In the genomic region with DNA sequence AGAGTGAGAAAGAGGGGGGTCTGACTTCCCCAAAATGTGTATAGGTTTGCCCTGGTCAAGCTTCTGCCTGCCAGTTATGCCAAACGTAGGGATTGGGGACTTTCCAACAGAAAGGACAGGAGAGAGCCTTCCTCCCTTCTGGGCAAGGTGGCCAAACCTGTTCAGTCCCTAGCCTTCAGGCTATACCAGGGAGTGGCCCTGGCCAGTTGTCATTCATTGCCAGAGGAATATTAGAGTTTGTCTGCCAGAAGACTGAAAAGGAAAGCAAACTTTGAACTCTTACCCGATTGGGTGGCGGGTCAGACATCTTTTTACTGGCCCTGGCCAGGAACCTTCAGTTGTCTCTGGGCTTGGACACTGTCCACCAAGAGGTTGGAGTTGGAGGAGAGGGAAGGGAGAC, we compare ENCODE assay signal across 1 cellular context.
TF ChIP-seq lines count a peak whose summit lies in the region.

No MANE protein-coding gene starts in this region.

TF ChIP-seq in K562, 482 proteins besides CTCF, POLR2A, EP300 and RAD21:
- TF ChIP-seq, protein P1, sequence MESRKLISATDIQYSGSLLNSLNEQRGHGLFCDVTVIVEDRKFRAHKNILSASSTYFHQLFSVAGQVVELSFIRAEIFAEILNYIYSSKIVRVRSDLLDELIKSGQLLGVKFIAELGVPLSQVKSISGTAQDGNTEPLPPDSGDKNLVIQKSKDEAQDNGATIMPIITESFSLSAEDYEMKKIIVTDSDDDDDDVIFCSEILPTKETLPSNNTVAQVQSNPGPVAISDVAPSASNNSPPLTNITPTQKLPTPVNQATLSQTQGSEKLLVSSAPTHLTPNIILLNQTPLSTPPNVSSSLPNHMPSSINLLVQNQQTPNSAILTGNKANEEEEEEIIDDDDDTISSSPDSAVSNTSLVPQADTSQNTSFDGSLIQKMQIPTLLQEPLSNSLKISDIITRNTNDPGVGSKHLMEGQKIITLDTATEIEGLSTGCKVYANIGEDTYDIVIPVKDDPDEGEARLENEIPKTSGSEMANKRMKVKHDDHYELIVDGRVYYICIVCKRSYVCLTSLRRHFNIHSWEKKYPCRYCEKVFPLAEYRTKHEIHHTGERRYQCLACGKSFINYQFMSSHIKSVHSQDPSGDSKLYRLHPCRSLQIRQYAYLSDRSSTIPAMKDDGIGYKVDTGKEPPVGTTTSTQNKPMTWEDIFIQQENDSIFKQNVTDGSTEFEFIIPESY (CRISPR knock-in tag; IDR thresholded peaks at IDR 0.05), result no peak
- TF ChIP-seq ZNF282 (CRISPR knock-in tag; IDR thresholded peaks at IDR 0.05) (no peak), CCNT2 (IDR thresholded peaks at IDR 0.05; ENCODE audit: borderline replicate concordance, extremely low read depth, insufficient read length, low read depth, low read length) (no peak), PHF21A (IDR thresholded peaks at IDR 0.05; ENCODE audit: borderline replicate concordance, low read depth) (no peak), ZNF175 (CRISPR knock-in tag; IDR thresholded peaks at IDR 0.05; ENCODE audit: low read depth) (no peak)
- TF ChIP-seq, protein P2, sequence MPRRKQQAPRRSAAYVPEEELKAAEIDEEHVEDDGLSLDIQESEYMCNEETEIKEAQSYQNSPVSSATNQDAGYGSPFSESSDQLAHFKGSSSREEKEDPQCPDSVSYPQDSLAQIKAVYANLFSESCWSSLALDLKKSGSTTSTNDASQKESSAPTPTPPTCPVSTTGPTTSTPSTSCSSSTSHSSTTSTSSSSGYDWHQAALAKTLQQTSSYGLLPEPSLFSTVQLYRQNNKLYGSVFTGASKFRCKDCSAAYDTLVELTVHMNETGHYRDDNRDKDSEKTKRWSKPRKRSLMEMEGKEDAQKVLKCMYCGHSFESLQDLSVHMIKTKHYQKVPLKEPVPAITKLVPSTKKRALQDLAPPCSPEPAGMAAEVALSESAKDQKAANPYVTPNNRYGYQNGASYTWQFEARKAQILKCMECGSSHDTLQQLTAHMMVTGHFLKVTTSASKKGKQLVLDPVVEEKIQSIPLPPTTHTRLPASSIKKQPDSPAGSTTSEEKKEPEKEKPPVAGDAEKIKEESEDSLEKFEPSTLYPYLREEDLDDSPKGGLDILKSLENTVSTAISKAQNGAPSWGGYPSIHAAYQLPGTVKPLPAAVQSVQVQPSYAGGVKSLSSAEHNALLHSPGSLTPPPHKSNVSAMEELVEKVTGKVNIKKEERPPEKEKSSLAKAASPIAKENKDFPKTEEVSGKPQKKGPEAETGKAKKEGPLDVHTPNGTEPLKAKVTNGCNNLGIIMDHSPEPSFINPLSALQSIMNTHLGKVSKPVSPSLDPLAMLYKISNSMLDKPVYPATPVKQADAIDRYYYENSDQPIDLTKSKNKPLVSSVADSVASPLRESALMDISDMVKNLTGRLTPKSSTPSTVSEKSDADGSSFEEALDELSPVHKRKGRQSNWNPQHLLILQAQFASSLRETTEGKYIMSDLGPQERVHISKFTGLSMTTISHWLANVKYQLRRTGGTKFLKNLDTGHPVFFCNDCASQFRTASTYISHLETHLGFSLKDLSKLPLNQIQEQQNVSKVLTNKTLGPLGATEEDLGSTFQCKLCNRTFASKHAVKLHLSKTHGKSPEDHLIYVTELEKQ (CRISPR knock-in tag; IDR thresholded peaks at IDR 0.05), result no peak
